ENCODE assay signal across 2 cellular contexts in genomic region chr19:57362419-57362818, GRCh38.
TF ChIP-seq lines count a peak whose summit lies in the region.

No MANE protein-coding gene starts in this region.

TF ChIP-seq in SK-N-SH, 30 proteins besides CTCF, POLR2A, EP300 and RAD21:
- TF ChIP-seq POLR2AphosphoS5 (IDR thresholded peaks at IDR 0.05; ENCODE audit: low read depth, low read length) (no peak), YY1 (IDR thresholded peaks at IDR 0.05; ENCODE audit: low read depth) (no peak), MEF2A (IDR thresholded peaks at IDR 0.05; ENCODE audit: borderline replicate concordance, low read depth) (no peak), CHD2 (IDR thresholded peaks at IDR 0.05; ENCODE audit: low read length, partially characterized antibody) (no peak), EZH2phosphoT487 (IDR thresholded peaks at IDR 0.05; ENCODE audit: borderline replicate concordance, low read depth) (no peak), TAF1 (IDR thresholded peaks at IDR 0.05; ENCODE audit: borderline replicate concordance, low read depth, low read length) (no peak), TEAD4 (IDR thresholded peaks at IDR 0.05; ENCODE audit: borderline replicate concordance, insufficient read depth) (no peak), ELF1 (IDR thresholded peaks at IDR 0.05) (no peak), USF1 (IDR thresholded peaks at IDR 0.05; ENCODE audit: borderline replicate concordance, low read depth) (no peak), SMC3 (IDR thresholded peaks at IDR 0.05; ENCODE audit: low read depth, low read length) (no peak), RFX5 (IDR thresholded peaks at IDR 0.05; ENCODE audit: low read length) (no peak), GATA2 (CRISPR knock-in tag; IDR thresholded peaks at IDR 0.05) (no peak), USF2 (IDR thresholded peaks at IDR 0.05; ENCODE audit: borderline replicate concordance, low read depth, low read length) (no peak), FOXM1 (IDR thresholded peaks at IDR 0.05; ENCODE audit: low read depth) (no peak), NRF1 (IDR thresholded peaks at IDR 0.05; ENCODE audit: low read depth, low read length) (no peak), GABPA (IDR thresholded peaks at IDR 0.05; ENCODE audit: low read depth) (no peak), RXRA (IDR thresholded peaks at IDR 0.05; ENCODE audit: borderline replicate concordance, low read depth) (no peak), PBX3 (IDR thresholded peaks at IDR 0.05) (no peak), SIN3A (IDR thresholded peaks at IDR 0.05; ENCODE audit: borderline replicate concordance, low read depth, low read length) (no peak)

TF ChIP-seq in SK-N-SH treated with all-trans-retinoic acid at 6 μM for 48 hours, 23 proteins besides CTCF, POLR2A, EP300 and RAD21:
- TF ChIP-seq POU6F1 (CRISPR knock-in tag; IDR thresholded peaks at IDR 0.05; ENCODE audit: borderline replicate concordance, low read depth), result no peak
